ENCODE assay signal across 4 cellular contexts in the genomic region with DNA sequence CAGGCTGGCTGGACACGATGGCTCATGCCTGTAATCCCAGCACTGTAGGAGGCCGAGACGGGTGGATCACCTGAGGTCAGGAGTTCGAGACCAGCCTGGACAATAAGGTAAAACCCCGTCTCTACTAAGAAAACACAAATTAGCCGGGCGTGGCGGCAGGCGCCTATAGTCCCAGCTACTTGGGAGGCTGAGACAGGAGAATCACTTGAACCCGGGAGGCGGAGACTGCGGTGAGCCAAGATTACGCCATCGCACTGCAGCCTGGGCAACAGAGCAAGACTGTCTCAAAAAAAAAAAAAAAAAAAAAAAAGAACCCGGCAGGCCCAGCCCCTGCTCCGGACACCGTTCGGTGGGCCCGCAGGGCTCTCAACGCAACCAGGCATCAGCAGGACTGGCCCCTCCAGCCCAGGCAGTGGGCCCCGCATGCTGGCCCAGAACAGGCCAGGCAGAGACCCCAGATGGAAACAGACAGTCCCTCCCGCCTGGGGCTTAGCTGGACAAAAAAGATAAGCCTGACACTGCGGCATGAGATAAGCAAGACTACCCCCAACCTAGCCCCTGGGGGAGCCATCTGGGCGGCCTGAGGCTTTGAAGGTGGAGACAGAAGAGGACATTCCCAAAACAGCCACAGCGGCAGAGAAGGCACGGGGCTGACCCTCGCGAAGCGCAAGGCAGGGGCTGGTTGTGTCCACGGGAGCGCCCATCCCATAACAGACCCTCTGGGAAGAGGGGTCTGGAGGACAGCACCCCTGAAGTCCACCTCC.
"Had no signal": no experiment of that assay in that cellular context is flagged by ENCODE, and none has a peak within 500 bp of the region (broad histone marks: within the 10 kb centered on the region; RNA-seq: fewer than 3 reads in every experiment).

No MANE protein-coding gene starts in this region.

- DNase-seq: islet precursor cell, psoas muscle had no signal

- H3K27ac ChIP-seq: psoas muscle, thoracic aorta had no signal

- H3K36me3 ChIP-seq: thoracic aorta had no signal

- H3K9me3 ChIP-seq: psoas muscle, thoracic aorta had no signal

- H3K4me3 ChIP-seq: lung, psoas muscle, thoracic aorta had no signal
